26 cellular contexts compared by ENCODE assay signal in the genomic region with DNA sequence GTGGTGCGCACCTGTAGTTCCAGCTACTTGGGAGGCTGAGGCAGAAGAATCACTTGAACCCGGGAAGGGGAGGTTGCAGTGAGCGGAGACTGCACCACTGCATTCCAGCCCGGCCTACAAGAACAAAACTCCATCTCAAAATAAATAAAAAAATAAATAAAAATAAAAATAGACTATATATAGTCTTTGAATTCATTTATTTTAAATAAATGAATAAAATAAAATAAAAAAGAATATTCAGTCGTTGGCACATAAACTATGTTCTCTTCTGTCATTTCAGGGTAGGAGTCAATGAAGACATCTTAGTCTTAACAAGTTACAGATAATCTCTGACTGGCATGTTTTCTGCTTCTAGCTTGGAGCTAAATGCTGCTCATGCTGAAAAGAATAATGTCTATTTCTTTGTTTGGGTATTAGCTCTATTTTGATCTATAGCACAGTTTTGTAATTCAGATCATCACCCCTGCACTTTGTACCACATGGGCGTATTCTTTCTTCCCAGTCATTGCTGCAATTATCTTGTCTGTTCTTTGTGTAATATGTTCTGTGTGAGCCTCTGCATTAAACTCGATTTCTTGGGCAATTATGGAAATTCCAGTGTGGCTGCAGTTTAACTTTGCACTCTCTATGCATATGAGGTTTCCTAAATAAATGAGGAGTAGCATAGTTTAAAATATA. TPM values are rescaled to one million over a fixed set of nuclear protein-coding genes. Genes with fewer than 3 reads are reported as not detected.
"Had no signal": no experiment of that assay in that cellular context is flagged by ENCODE, and none has a peak within 500 bp of the region (broad histone marks: within the 10 kb centered on the region; RNA-seq: fewer than 3 reads in every experiment).

No MANE protein-coding gene starts in this region.

- H3K9ac ChIP-seq: KMS-11, SK-N-SH had no signal

- ATAC-seq: K562, Panc1, PC-3 had no signal

- H3K9me2 ChIP-seq: SK-N-SH had no signal

- H3K27me3 Mint-ChIP-seq: IgD-negative memory B cell had no signal

- H3K4me3 ChIP-seq: K562 had no signal

- H3K27ac ChIP-seq: HL-60, KMS-11, RWPE1 had no signal

- H3K27ac Mint-ChIP-seq: IgD-negative memory B cell had no signal

- H3K9me3 ChIP-seq: SK-N-SH had no signal

- FAIRE-seq: HTR-8/SVneo, K562 had no signal

- DNase-seq: Kasumi-1, MM.1S, NCI-H1092 treated with DMSO at 0.1 percent for 48 hours, NCI-H1436 treated with DMSO at 0.1 percent for 48 hours, NCI-H1694, NCI-H1930, NCI-H2081, NCI-H2107, NCI-H2227 treated with DMSO at 0.1 percent for 48 hours, NCI-H524, NCI-H526 treated with DMSO at 0.1 percent for 48 hours, NCI-H748 treated with DMSO at 0.1 percent for 48 hours, PC-3, SHP77, SK-N-SH, SW 1271 had no signal

- H3K4me2 ChIP-seq: KMS-11, SK-N-SH had no signal

RNA-seq across cellular contexts. Expression of gene MS4A14, which starts 1.5 kb away (rescaled TPM):
- total RNA-seq: K562, M059J, NCI-H460, SK-MEL-5 had no signal
- polyA plus RNA-seq: K562, SK-N-SH had no signal

RNA-seq across cellular contexts. Expression of gene MS4A7, which starts 16.5 kb away (rescaled TPM):
- total RNA-seq: K562, M059J, NCI-H460, SK-MEL-5 had no signal
- polyA plus RNA-seq: K562, SK-N-SH had no signal

RNA-seq across cellular contexts. Expression of gene MS4A5, which starts 34.6 kb away (rescaled TPM):
- total RNA-seq: K562, M059J, NCI-H460, PC-3, SK-MEL-5 had no signal
- polyA plus RNA-seq: IgD-negative memory B cell, K562, SK-N-SH had no signal
